1 cellular context compared by ENCODE assay signal in the genomic region with DNA sequence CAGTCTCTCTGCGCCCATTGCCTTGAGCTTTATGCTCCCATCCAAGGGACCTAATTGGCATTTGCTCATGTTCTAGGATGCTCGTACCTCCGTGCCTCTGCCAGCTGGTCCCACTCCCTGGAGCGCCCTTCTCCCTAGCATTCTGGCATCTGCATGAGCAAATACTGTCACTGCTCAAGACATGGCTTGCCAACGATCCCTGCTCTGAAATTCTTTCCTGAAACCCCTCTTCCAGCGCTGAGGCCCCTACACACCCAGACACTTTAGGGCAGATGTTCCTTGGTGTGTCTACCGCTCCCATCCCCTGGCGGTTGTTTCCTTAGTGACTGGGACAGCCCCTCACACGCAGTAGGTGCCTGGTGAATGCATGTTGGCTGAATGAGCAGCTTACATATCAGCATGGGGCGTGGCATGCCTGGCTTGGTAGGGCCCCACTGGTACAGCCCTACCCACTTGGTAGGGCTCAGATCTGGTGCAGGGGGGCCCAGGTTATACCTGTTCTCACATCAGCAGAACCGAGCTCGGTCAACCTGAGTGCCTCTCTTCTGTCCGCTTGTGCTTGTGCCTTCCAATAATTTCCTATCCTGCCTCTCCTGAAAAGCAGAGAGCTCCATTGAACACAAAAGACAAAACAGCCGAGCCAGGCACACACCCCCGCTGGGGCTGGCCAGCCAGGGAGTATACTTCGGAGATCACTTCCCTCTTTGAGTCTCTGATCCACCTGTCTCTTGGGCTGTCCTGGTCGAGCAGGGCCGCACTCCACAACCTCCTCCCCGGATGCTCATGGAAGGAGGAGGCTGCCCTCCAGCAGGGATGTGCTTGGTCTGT.
TF ChIP-seq lines count a peak whose summit lies in the region.

No MANE protein-coding gene starts in this region.

TF ChIP-seq in HepG2, 621 proteins besides CTCF, POLR2A, EP300 and RAD21 (continued from another document):
- TF ChIP-seq, protein P1, sequence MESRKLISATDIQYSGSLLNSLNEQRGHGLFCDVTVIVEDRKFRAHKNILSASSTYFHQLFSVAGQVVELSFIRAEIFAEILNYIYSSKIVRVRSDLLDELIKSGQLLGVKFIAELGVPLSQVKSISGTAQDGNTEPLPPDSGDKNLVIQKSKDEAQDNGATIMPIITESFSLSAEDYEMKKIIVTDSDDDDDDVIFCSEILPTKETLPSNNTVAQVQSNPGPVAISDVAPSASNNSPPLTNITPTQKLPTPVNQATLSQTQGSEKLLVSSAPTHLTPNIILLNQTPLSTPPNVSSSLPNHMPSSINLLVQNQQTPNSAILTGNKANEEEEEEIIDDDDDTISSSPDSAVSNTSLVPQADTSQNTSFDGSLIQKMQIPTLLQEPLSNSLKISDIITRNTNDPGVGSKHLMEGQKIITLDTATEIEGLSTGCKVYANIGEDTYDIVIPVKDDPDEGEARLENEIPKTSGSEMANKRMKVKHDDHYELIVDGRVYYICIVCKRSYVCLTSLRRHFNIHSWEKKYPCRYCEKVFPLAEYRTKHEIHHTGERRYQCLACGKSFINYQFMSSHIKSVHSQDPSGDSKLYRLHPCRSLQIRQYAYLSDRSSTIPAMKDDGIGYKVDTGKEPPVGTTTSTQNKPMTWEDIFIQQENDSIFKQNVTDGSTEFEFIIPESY (CRISPR knock-in tag; IDR thresholded peaks at IDR 0.05): 0 out of 2 replicates have a peak, but pooled peaks have one; percentile 17
TF ChIP-seq in HepG2: peak in this region for 1.
